Comparison of ENCODE assay signal across 1 cellular context in the genomic region with DNA sequence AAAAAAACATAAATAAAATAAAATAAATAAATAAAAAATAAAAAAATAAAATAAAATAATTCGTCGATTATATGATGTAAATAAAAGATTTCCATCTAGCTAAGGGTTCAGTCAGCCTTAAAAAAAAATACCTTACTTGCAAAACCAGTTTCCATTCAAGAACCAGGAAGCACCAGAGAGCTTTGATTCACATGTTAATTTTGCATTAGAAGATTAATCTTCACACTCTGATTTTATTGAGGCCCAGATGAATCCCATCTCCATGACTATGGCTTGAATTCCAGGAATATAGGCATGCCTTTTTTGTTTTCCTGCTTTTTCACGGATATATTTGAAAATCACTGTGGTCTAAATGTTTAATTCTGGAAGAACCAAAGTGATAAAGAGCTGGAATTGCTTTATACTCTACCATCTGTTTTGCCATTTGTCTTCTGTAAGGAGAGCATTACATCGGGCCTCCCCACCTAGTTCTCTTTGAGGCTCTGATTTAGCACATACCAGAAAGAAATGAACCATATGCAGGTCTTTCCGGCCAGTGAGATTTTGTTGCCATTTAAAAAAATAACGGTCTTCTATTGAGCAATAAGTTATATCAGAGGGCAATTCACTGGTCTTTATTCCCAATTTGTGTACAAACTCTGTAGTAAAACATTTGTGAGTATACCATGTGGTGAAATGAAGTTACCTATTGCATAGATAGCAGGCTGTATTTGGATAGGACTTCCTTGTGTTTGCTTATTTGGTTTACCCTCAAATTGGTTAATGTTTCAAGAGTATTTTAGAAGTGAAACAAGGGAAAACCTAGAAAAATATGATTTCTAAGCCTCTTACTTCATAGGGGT.
TF ChIP-seq lines count a peak whose summit lies in the region.

No MANE protein-coding gene starts in this region.

TF ChIP-seq in liver, 16 proteins besides CTCF, POLR2A, EP300 and RAD21 (continued from another document):
- no peak for TF ChIP-seq ZBTB33 (IDR thresholded peaks at IDR 0.05)
